ENCODE assay signal across 7 cellular contexts in the genomic region with DNA sequence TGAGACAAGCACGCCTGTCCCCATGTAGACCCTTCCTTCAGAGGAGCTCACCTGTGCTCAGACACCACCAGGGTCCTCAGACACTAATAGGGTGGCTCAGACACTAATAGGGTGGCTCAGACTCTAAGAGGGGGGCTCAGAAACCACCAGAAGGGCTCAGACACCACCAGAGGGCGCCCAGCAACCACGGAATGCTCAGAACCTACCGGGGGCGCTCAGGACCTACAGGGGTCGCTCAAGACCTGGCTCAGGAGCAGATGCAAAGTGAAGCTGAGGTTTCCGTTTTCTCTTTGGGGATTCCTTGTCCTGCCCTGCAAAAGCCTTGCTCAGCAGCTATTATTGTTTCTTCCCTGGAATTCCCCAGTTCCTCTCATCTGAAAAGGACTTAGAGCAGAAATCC.
DNase-seq lines count a peak whose midpoint lies in the region; ATAC-seq lines count a peak whose summit lies in the region.
"Not testable (repeated sequence)": the region's sequence is repeated elsewhere in the genome, so short reads cannot be mapped to it uniquely, and the experiment has no call there.

No MANE protein-coding gene starts in this region.

- CTCF ChIA-PET in activated CD8-positive, alpha-beta T cell treated with anti-CD3 and anti-CD28 coated beads, Interleukin-2, amount 10 ng/mL, durations not matched to agents 7 days and 5 days (lab: Charles Lee) = not testable (repeated sequence)

- not testable (repeated sequence) for H3K9me3 Mint-ChIP-seq in activated CD8-positive, alpha-beta T cell treated with anti-CD3 and anti-CD28 coated beads, Interleukin-2, amount 10 ng/mL, durations not matched to agents 7 days and 5 days (ENCODE audit: insufficient read depth); naive B cell

- POLR2A ChIA-PET in activated CD8-positive, alpha-beta T cell treated with anti-CD3 and anti-CD28 coated beads, Interleukin-2, amount 10 ng/mL, durations not matched to agents 7 days and 5 days (lab: Charles Lee) = not testable (repeated sequence)

- not testable (repeated sequence) for H3K4me3 Mint-ChIP-seq in activated CD8-positive, alpha-beta T cell treated with anti-CD3 and anti-CD28 coated beads, Interleukin-2, amount 10 ng/mL, durations not matched to agents 7 days and 5 days; naive B cell

- H3K36me3 Mint-ChIP-seq in activated CD8-positive, alpha-beta T cell treated with anti-CD3 and anti-CD28 coated beads, Interleukin-2, amount 10 ng/mL, durations not matched to agents 7 days and 5 days (ENCODE audit: low read depth); naive B cell: not testable (repeated sequence)

- H3K4me1 Mint-ChIP-seq in activated CD8-positive, alpha-beta T cell treated with anti-CD3 and anti-CD28 coated beads, Interleukin-2, amount 10 ng/mL, durations not matched to agents 7 days and 5 days (ENCODE audit: low read depth); naive B cell: not testable (repeated sequence)

- not testable (repeated sequence) for DNase-seq in activated CD8-positive, alpha-beta T cell treated with anti-CD3 and anti-CD28 coated beads, Interleukin-2, amount 10 ng/mL, durations not matched to agents 7 days and 5 days; naive B cell

- peak; percentile 36 for ATAC-seq in GM18870 (IDR thresholded peaks at IDR 0.05; ENCODE audit: unreplicated experiment)
- ATAC-seq in GM19468 (IDR thresholded peaks at IDR 0.05; ENCODE audit: extremely low read depth, unreplicated experiment) = peak; percentile 82
- peak; percentile 58 for ATAC-seq in HG02610 (IDR thresholded peaks at IDR 0.05; ENCODE audit: unreplicated experiment)
- peak; percentile 50 for ATAC-seq in HG03045 (IDR thresholded peaks at IDR 0.05; ENCODE audit: unreplicated experiment)
- ATAC-seq in HG03442 (IDR thresholded peaks at IDR 0.05; ENCODE audit: unreplicated experiment) = peak; percentile 90
- peak; percentile 84 for ATAC-seq in activated CD8-positive, alpha-beta T cell treated with anti-CD3 and anti-CD28 coated beads, Interleukin-2, amount 10 ng/mL, durations not matched to agents 7 days and 5 days
- ATAC-seq in naive B cell (ENCODE audit: low read depth in 2 of 2) = peak; percentile 99

- not testable (repeated sequence) for H3K27me3 Mint-ChIP-seq in activated CD8-positive, alpha-beta T cell treated with anti-CD3 and anti-CD28 coated beads, Interleukin-2, amount 10 ng/mL, durations not matched to agents 7 days and 5 days (ENCODE audit: low read depth); naive B cell

- not testable (repeated sequence) for H3K27ac Mint-ChIP-seq in activated CD8-positive, alpha-beta T cell treated with anti-CD3 and anti-CD28 coated beads, Interleukin-2, amount 10 ng/mL, durations not matched to agents 7 days and 5 days; naive B cell

Comparison
In these comparisons a context has a peak if more than half of its experiments do, and no peak if none do; other contexts are left out.
1. ATAC-seq: peak in every context shown above with its lines; median percentile 99 in naive B cell; 90 in HG03442; 84 in activated CD8-positive, alpha-beta T cell treated with anti-CD3 and anti-CD28 coated beads, Interleukin-2, amount 10 ng/mL, durations not matched to agents 7 days and 5 days; 82 in GM19468; 58 in HG02610; 50 in HG03045; 36 in GM18870.